In the genomic region with DNA sequence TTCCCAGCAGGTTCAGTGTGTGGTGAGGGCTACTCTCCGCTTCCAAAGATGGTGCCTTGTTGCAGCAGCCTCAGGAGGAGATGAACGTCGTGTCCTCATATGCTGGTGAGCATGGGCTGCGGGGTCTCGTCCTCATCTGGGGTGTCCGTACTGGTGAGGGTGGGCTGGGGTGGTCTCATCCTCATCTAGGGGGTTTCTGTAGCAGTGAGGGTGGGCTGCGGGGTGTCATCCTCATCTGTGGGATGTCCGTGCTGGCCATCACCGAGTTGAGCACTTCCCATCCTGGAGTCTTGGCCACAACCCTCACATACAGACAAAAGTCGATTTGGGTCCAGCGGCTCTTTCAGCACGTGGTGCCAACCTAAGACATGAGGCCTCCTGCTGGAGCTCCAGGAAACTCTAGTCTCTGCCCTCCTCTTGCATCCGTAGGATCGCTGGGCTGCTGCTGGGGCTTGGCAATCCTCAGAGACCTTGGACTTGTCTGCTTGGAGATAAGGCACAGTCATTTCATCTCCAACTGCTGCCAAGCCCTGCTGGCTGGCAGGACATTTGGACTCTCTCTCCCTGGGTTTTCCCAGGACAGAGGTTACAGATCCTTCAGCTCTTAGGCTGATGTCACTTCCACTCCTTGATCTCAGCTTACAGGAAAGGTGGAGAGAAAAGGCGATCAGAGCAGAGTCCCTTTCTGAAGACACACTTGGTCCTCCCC, we compare ENCODE assay signal across 21 cellular contexts.
"Had no signal": no experiment of that assay in that cellular context is flagged by ENCODE, and none has a peak within 500 bp of the region (broad histone marks: within the 10 kb centered on the region; RNA-seq: fewer than 3 reads in every experiment).

No MANE protein-coding gene starts in this region.

- H3K4me1 Mint-ChIP-seq: mesothelial cell of epicardium, natural killer cell had no signal

- DNase-seq: activated CD4-positive, alpha-beta T cell treated with anti-CD3 and anti-CD28 coated beads for 1 hour; activated CD8-positive, alpha-beta memory T cell treated with anti-CD3 and anti-CD28 coated beads, Interleukin-2, amount 50 U/mL, for 48 hours; activated naive CD4-positive, alpha-beta T cell; activated T-cell treated with anti-CD3 and anti-CD28 coated beads, Interleukin-2, amount 50 U/mL, for 4 hours; cerebellar nuclear complex; cortex of kidney; effector CD8-positive, alpha-beta T cell; foreskin melanocyte; glutamatergic neuron; natural killer cell; sigmoid colon; stimulated activated CD4-positive, alpha-beta T cell treated with anti-CD3 and anti-CD28 coated beads, Interleukin-4, amount 100 ng/mL, for 1 hour; stimulated activated naive CD4-positive, alpha-beta T cell; T-helper 9 cell; thyroid gland had no signal

- H3K27me3 ChIP-seq: breast epithelium, sigmoid colon, thyroid gland had no signal

- H3K4me1 ChIP-seq: breast epithelium, sigmoid colon had no signal

- H3K36me3 ChIP-seq: breast epithelium, sigmoid colon, thyroid gland had no signal

- H3K9me3 ChIP-seq: breast epithelium, sigmoid colon, thyroid gland had no signal

- H3K27me3 Mint-ChIP-seq: activated naive CD8-positive, alpha-beta T cell had no signal

- H3K27ac ChIP-seq: breast epithelium, sigmoid colon, thyroid gland had no signal

- H3K36me3 Mint-ChIP-seq: activated naive CD8-positive, alpha-beta T cell; mesothelial cell of epicardium; natural killer cell had no signal

- H3K4me3 Mint-ChIP-seq: activated naive CD8-positive, alpha-beta T cell; activated T-cell treated with anti-CD3 and anti-CD28 coated beads, Interleukin-2, amount 50 U/mL, for 4 hours; mesothelial cell of epicardium; natural killer cell had no signal

- H3K4me3 ChIP-seq: breast epithelium, sigmoid colon, thyroid gland had no signal

- H3K9me3 Mint-ChIP-seq: activated T-cell treated with anti-CD3 and anti-CD28 coated beads, Interleukin-2, amount 50 U/mL, for 4 hours; activated T-helper 2 cell treated with anti-CD3 and anti-CD28 coated beads, Interferon-gamma antibody, Interleukin-2, Interleukin-4, amounts not matched to agents 10 μg/mL and 5 μg/mL and 100 μg/mL, durations not matched to agents 14 hours and 24 hours and 36 hours; mesothelial cell of epicardium had no signal

- ATAC-seq: activated T-cell treated with anti-CD3 and anti-CD28 coated beads, Interleukin-2, amount 50 U/mL, for 4 hours; natural killer cell had no signal

- H3K27ac Mint-ChIP-seq: activated naive CD8-positive, alpha-beta T cell; activated T-helper 2 cell treated with anti-CD3 and anti-CD28 coated beads, Interferon-gamma antibody, Interleukin-2, Interleukin-4, amounts not matched to agents 10 μg/mL and 5 μg/mL and 100 μg/mL, durations not matched to agents 14 hours and 24 hours and 36 hours; mesothelial cell of epicardium; natural killer cell had no signal

- FAIRE-seq: astrocyte, islet of Langerhans had no signal
